8 cellular contexts compared by ENCODE assay signal in genomic region chr11:107576497-107577086, GRCh38. TPM values are rescaled to one million over a fixed set of nuclear protein-coding genes. Genes with fewer than 3 reads are reported as not detected.
DNase-seq lines count a peak whose midpoint lies in the region; ATAC-seq and TF ChIP-seq lines count a peak whose summit lies in the region.

No MANE protein-coding gene starts in this region.

- DNase-seq in Daoy (ENCODE audit: low read depth): peak; percentile 29
- DNase-seq in HCT116 (ENCODE audit: low read depth, low spot score): no peak
- DNase-seq in OCI-M1 (lab: John Stamatoyannopoulos, UW): peak; percentile 38
- peak; percentile 55 for DNase-seq in amniotic stem cell (lab: John Stamatoyannopoulos, UW)
- DNase-seq in iPS-NIHi11 (ENCODE audit: low spot score): peak; percentile 61
- DNase-seq in stimulated activated CD4-positive, alpha-beta T cell treated with anti-CD3 and anti-CD28 coated beads, Interleukin-4, amount 100 ng/mL, for 48 hours (ENCODE audit: low read depth in 2 of 2): peak; percentile 40 to 45
- DNase-seq in HPDE6-E6E7 (ENCODE audit: extremely low spot score): no peak

- CTCF ChIA-PET in HCT116 (lab: Charles Lee): interaction anchor here (0.8 to 1.3 kb wide), 4 partner anchors 8 to 116 kb away, joined by 3 to 5 read pairs (median 4); no protein-coding TSS in a partner anchor

- no peaks in the 10 kb centered on the region for H3K36me3 ChIP-seq in HCT116 (ENCODE audit: control insufficient read depth in 1 of 2, insufficient read depth in 2 of 2, low read length in 2 of 2)

- RAD21 ChIA-PET in HCT116 (lab: Charles Lee; ENCODE audit: low non-redundant PET in 1 of 2, low total read pairs in 2 of 2, uncharacterized antibody in 2 of 2, unreplicated experiment in 2 of 2): interaction anchor here in 1 of 2 experiments (0.5 kb wide), 1 partner anchor 520 kb away, joined by 4 read pairs; no protein-coding TSS in a partner anchor

- TF ChIP-seq CTCF in HCT116 (IDR thresholded peaks at IDR 0.05 in 2 of 3, conservative IDR thresholded peaks at IDR 0.05 in 1 of 3; ENCODE audit: borderline replicate concordance in 1 of 3, insufficient read depth in 1 of 3, low read depth in 2 of 3, low read length in 2 of 3): peak; percentile 70 to 74 (median 73)

- POLR2A ChIA-PET in HCT116 (lab: Charles Lee): no interaction called here

- H3K9ac ChIP-seq in HCT116 (ENCODE audit: low read length): no peak overlapping the region

- no peaks in the 10 kb centered on the region for H3K4me1 ChIP-seq in HCT116 (ENCODE audit: control insufficient read depth in 1 of 2, insufficient read depth in 2 of 2, low read length in 2 of 2)

- H3K4me3 ChIP-seq in HCT116 (replicated peaks in 1 of 2; ENCODE audit: low read depth in 1 of 2, low read length in 2 of 2): no peak overlapping the region

- H3K79me2 ChIP-seq in HCT116 (ENCODE audit: insufficient read depth, low read length): no peaks in the 10 kb centered on the region

- no peak overlapping the region for H3K4me2 ChIP-seq in HCT116 (ENCODE audit: low read length)

- intact Hi-C loops in HCT116 (cut with micrococcal nuclease): loop anchor here (1.0 to 2.0 kb wide), 2 partner anchors 113 to 194 kb away; no protein-coding TSS in a partner anchor

- no peak for TF ChIP-seq POLR2A in HCT116 (IDR thresholded peaks at IDR 0.05; ENCODE audit: borderline replicate concordance, extremely low read depth, insufficient read depth, insufficient read length)

- H3K27ac ChIP-seq in HCT116 (ENCODE audit: low read depth, low read length): no peak overlapping the region

- no peaks in the 10 kb centered on the region for H3K9me2 ChIP-seq in HCT116 (ENCODE audit: insufficient read depth)

- no peaks in the 10 kb centered on the region for H3K9me3 ChIP-seq in HCT116 (ENCODE audit: control insufficient read depth in 1 of 2, insufficient read depth in 1 of 2, low read depth in 1 of 2, low read length in 2 of 2)

- ATAC-seq in HCT116 (peak; percentile 70), HG02798 (IDR thresholded peaks at IDR 0.05; ENCODE audit: poor library complexity, unreplicated experiment) (no peak)

- BruUV-seq in HCT116 (replicated peaks; lab: Mats Ljungman, UMichigan): no TSS peak

- H3K27me3 ChIP-seq in HCT116 (ENCODE audit: insufficient read depth, low read length): no peaks in the 10 kb centered on the region

- peak overlapping the region; percentile 83 for H2AFZ ChIP-seq in HCT116 (ENCODE audit: low read depth, low read length, poor library complexity, severe bottlenecking)

- no peaks in the 10 kb centered on the region for H4K20me1 ChIP-seq in HCT116 (ENCODE audit: insufficient read depth)

- TF ChIP-seq RAD21 in HCT116 (IDR thresholded peaks at IDR 0.05; ENCODE audit: low read depth): peak; percentile 75

TF ChIP-seq in HCT116, 20 proteins besides CTCF, POLR2A, EP300 and RAD21:
- TF ChIP-seq MAX (IDR thresholded peaks at IDR 0.05) (no peak), ATF3 (IDR thresholded peaks at IDR 0.05) (no peak), ELF1 (IDR thresholded peaks at IDR 0.05; ENCODE audit: borderline replicate concordance, low read depth) (no peak), TCF7L2 (IDR thresholded peaks at IDR 0.05; ENCODE audit: borderline replicate concordance, extremely low read depth, insufficient read depth, insufficient read length) (no peak), EGR1 (IDR thresholded peaks at IDR 0.05; ENCODE audit: low read depth) (no peak), POLR2AphosphoS5 (IDR thresholded peaks at IDR 0.05; ENCODE audit: low read depth, low read length) (no peak), SP1 (IDR thresholded peaks at IDR 0.05; ENCODE audit: low read depth) (no peak), SRF (IDR thresholded peaks at IDR 0.05; ENCODE audit: low read depth) (no peak), ZBTB33 (IDR thresholded peaks at IDR 0.05; ENCODE audit: extremely low read depth, insufficient replicate concordance, low read length) (no peak), EZH2phosphoT487 (IDR thresholded peaks at IDR 0.05; ENCODE audit: borderline replicate concordance) (no peak), EZH2 (IDR thresholded peaks at IDR 0.05) (no peak), CEBPB (IDR thresholded peaks at IDR 0.05; ENCODE audit: low read depth) (no peak), REST (IDR thresholded peaks at IDR 0.05; ENCODE audit: low read depth) (no peak), FOSL1 (IDR thresholded peaks at IDR 0.05; ENCODE audit: low read depth) (no peak), ZNF274 (IDR thresholded peaks at IDR 0.05; ENCODE audit: low read depth, low read length) (no peak), JUND (IDR thresholded peaks at IDR 0.05) (no peak), CBX3 (IDR thresholded peaks at IDR 0.05; ENCODE audit: low read depth) (no peak), SIN3A (IDR thresholded peaks at IDR 0.05; ENCODE audit: low read depth) (no peak)

RNA-seq across cellular contexts. Expression of gene ALKBH8, which starts 11.1 kb away (rescaled TPM):
- total RNA-seq in Daoy (2014; rRNA removed; shearing (Covaris generic)): 13.6 and 17.7 TPM in 2 replicates
- 11.6 TPM for total RNA-seq in HCT116 (2021; ENCODE audit: unreplicated experiment)
- 3.8 and 6.1 TPM in 2 replicates for polyA plus RNA-seq in HCT116 (2012)

RNA-seq across cellular contexts. Expression of gene ELMOD1, which starts 14.4 kb away (rescaled TPM):
- total RNA-seq in Daoy (2014; rRNA removed; shearing (Covaris generic)): 1.0 and 2.6 TPM in 2 replicates
- total RNA-seq in HCT116 (2021; ENCODE audit: unreplicated experiment): 2.9 TPM
- polyA plus RNA-seq in HCT116 (2012): 1.4 and 2.1 TPM in 2 replicates

Comparison
In these comparisons a context has a peak if more than half of its experiments do, and no peak if none do; other contexts are left out.
1. DNase-seq: peak in Daoy (single experiment), OCI-M1 (single experiment), amniotic stem cell (single experiment), iPS-NIHi11 (single experiment) and stimulated activated CD4-positive, alpha-beta T cell treated with anti-CD3 and anti-CD28 coated beads, Interleukin-4, amount 100 ng/mL, for 48 hours (2 of 2); none in HCT116 (single experiment) and HPDE6-E6E7 (single experiment).